In the genomic region with DNA sequence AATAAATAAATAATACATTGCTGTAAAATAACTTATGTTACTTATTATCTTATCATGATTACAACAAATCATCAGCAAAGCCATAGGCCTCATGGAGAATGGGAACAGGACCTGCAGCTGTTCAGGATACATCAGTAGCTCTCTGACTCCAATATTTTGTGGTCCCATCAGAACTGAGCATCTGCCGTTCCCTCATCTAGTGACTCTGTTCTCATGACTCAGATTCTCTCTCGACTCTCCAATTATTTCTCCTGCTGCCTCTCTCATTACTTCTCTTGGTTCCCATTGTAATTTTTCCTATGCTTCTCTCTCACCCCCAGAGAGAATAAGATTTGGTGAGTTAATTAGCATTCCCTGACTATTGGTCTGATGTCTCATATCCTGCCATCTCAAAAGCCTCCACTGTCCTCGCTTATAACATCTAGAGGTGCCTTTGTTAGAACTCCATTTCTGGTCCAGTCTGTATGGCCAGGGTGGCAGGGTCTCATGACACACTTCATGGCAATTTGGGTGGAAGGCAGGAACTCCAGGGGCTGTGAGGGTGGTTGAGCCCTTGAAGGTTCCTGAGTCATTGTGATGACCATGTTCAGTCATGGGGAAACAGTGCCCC, we compare ENCODE assay signal across 20 cellular contexts.
DNase-seq lines count a peak whose midpoint lies in the region; ATAC-seq and TF ChIP-seq lines count a peak whose summit lies in the region.
"Had no signal": no experiment of that assay in that cellular context is flagged by ENCODE, and none has a peak within 500 bp of the region (broad histone marks: within the 10 kb centered on the region; RNA-seq: fewer than 3 reads in every experiment).

No MANE protein-coding gene starts in this region.

- TF ChIP-seq CTCF in chondrocyte (IDR thresholded peaks at IDR 0.05) = no peak

- peak overlapping the region; percentile 29 for H3K18ac ChIP-seq in trophoblast cell (ENCODE audit: low read length)

- WGBS in trophoblast cell (ENCODE audit: extremely low coverage, insufficient coverage, insufficient read length) = no CpG with 5 or more reads among the region's 3 CpGs

- no peak overlapping the region for H3K4ac ChIP-seq in trophoblast cell (ENCODE audit: low read depth, low read length)

- no peaks in the 10 kb centered on the region for H3K79me1 ChIP-seq in trophoblast cell (ENCODE audit: low read length)

- no peak overlapping the region for H3K4me2 ChIP-seq in trophoblast cell (ENCODE audit: low read length)
- H3K4me2 ChIP-seq: BLaER1 had no signal

- H3K79me2 ChIP-seq in trophoblast cell (ENCODE audit: control insufficient read depth, insufficient read depth, low read length, poor library complexity) = no peaks in the 10 kb centered on the region

- no peak for ATAC-seq in HG03432 (IDR thresholded peaks at IDR 0.05; ENCODE audit: unreplicated experiment)
- ATAC-seq: HCT116, PC-3, SK-N-SH treated with all-trans-retinoic acid at 6 μM for 48 hours had no signal

- DNase-seq in COLO829 (ENCODE audit: low spot score) = peak; percentile 58
- DNase-seq in LHCN-M2 (ENCODE audit: low read depth) = peak; percentile 77
- DNase-seq in chondrocyte (ENCODE audit: low spot score) = no peak
- DNase-seq in trophoblast cell = no peak
- DNase-seq in C1 segment of cervical spinal cord (lab: John Stamatoyannopoulos, UW) = no peak
- no peak for DNase-seq in OCI-M1 (lab: John Stamatoyannopoulos, UW)
- DNase-seq in stimulated activated CD4-positive, alpha-beta T cell treated with anti-CD3 and anti-CD28 coated beads, Interleukin-4, amount 100 ng/mL, for 4 hours = no peak
- DNase-seq: ACHN; NCI-H1092 treated with DMSO at 0.1 percent for 48 hours; NCI-H1694; NCI-H2107; NCI-H226; NCI-H526 treated with DMSO at 0.1 percent for 48 hours; NK-92 treated with Interleukin-12 subunit alpha and Interleukin-12 subunit beta, amount 100 ng/mL, for 24 hours; Right ventricle myocardium superior had no signal

- H3K14ac ChIP-seq in trophoblast cell (ENCODE audit: low read length) = no peak overlapping the region

- H3K23ac ChIP-seq in trophoblast cell (ENCODE audit: low read length) = no peak overlapping the region

- H3K4me1 Mint-ChIP-seq in chondrocyte (ENCODE audit: low read depth) = peaks cover 11% of the 10 kb centered on the region

- H3K27me3 ChIP-seq in trophoblast cell (ENCODE audit: insufficient read depth, low read length) = no peaks in the 10 kb centered on the region
- H3K27me3 ChIP-seq: BLaER1 had no signal

- no peaks in the 10 kb centered on the region for H3K36me3 ChIP-seq in trophoblast cell (ENCODE audit: control insufficient read depth in 1 of 2, insufficient read depth in 2 of 2, low read length in 2 of 2)
- H3K36me3 ChIP-seq: BLaER1 had no signal

- no peaks in the 10 kb centered on the region for H3K27me3 Mint-ChIP-seq in chondrocyte (ENCODE audit: low read depth)

- H3K27ac ChIP-seq in trophoblast cell (ENCODE audit: low read depth, low read length) = no peak overlapping the region
- H3K27ac ChIP-seq: BLaER1 had no signal

- no peak overlapping the region for H4K91ac ChIP-seq in trophoblast cell (ENCODE audit: low read depth, low read length)

- no peak overlapping the region for H3K4me3 Mint-ChIP-seq in chondrocyte (ENCODE audit: unreplicated experiment)

- H4K12ac ChIP-seq in trophoblast cell (ENCODE audit: low read depth, low read length) = no peak overlapping the region

- peaks cover 12 to 20% of the 10 kb centered on the region in 2 experiments for H3K4me1 ChIP-seq in trophoblast cell (ENCODE audit: control insufficient read depth in 1 of 2, insufficient read depth in 2 of 2, low read length in 2 of 2)
- H3K4me1 ChIP-seq: BLaER1 had no signal

- H2BK120ac ChIP-seq in trophoblast cell (ENCODE audit: insufficient read depth, low read length, poor library complexity) = no peak overlapping the region

- H3K4me3 ChIP-seq in trophoblast cell (ENCODE audit: low read depth, low read length) = no peak overlapping the region
- H3K4me3 ChIP-seq: BLaER1 had no signal

- no peak overlapping the region for H4K8ac ChIP-seq in trophoblast cell (ENCODE audit: low read depth, low read length)

- H3K36me3 Mint-ChIP-seq in chondrocyte (ENCODE audit: low read depth) = no peaks in the 10 kb centered on the region

- no peak overlapping the region for H2BK12ac ChIP-seq in trophoblast cell (ENCODE audit: low read length)

- H2AK5ac ChIP-seq in trophoblast cell (ENCODE audit: low read length) = peak overlapping the region; percentile 64

- no peak overlapping the region for H2AFZ ChIP-seq in trophoblast cell (ENCODE audit: insufficient read depth, low read length, poor library complexity)

- peaks cover 2% of the 10 kb centered on the region for H3K9me3 ChIP-seq in trophoblast cell (ENCODE audit: insufficient read depth, low read depth, low read length)
- H3K9me3 ChIP-seq: BLaER1 had no signal

- H3K9me3 Mint-ChIP-seq in chondrocyte (ENCODE audit: low read depth) = peaks cover 4% of the 10 kb centered on the region

- H3K9ac ChIP-seq in trophoblast cell (ENCODE audit: low read length) = no peak overlapping the region
- H3K9ac ChIP-seq: BLaER1 had no signal

- H3K27ac Mint-ChIP-seq in chondrocyte (ENCODE audit: unreplicated experiment) = peak overlapping the region; percentile 36

- no peak overlapping the region for H2BK5ac ChIP-seq in trophoblast cell (ENCODE audit: low read depth, low read length, poor library complexity)

Comparison
In these comparisons a context has a peak if more than half of its experiments do, and no peak if none do; other contexts are left out.
1. DNase-seq: peak in COLO829 (single experiment) and LHCN-M2 (single experiment); none in chondrocyte (single experiment), trophoblast cell (0 of 2), C1 segment of cervical spinal cord (0 of 14), OCI-M1 (single experiment) and stimulated activated CD4-positive, alpha-beta T cell treated with anti-CD3 and anti-CD28 coated beads, Interleukin-4, amount 100 ng/mL, for 4 hours (0 of 2).